In the genomic region with DNA sequence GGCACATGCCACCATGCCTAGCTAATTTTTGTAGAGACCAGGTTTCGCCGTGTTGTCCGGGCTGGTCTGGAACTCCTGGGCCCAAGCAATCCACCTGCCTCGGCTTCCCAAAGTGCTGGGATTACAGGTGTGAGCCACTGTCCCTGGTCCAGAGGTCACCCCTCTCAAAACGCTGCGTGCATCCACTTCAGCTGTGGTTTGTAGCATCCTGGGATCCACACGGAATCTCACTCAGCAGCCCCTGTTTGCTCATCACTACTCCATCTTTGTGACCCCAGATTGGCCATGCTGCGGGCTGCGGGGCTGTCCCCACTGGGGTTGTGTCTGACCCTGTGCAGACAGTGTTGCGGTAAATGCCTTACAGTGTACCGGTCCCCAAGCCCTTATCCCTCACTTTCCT, we compare ENCODE assay signal across 14 cellular contexts. TPM values are rescaled to one million over a fixed set of nuclear protein-coding genes. Genes with fewer than 3 reads are reported as not detected.
DNase-seq lines count a peak whose midpoint lies in the region; ATAC-seq, FAIRE-seq and TF ChIP-seq lines count a peak whose summit lies in the region.
"Had no signal": no experiment of that assay in that cellular context is flagged by ENCODE, and none has a peak within 500 bp of the region (broad histone marks: within the 10 kb centered on the region; RNA-seq: fewer than 3 reads in every experiment).

No MANE protein-coding gene starts in this region.

- H3K27me3 ChIP-seq in H1 (replicated peaks in 1 of 4; ENCODE audit: control insufficient read depth in 3 of 4, extremely low read depth in 1 of 4, insufficient read depth in 3 of 4, low read length in 3 of 4) (peaks cover 0 to 9% (median 7%) of the 10 kb centered on the region in 4 experiments; a peak in 5 of 7 replicates), rectal smooth muscle tissue (ENCODE audit: control insufficient read depth, insufficient read depth, low read length) (no peaks in the 10 kb centered on the region)

- H3K9me3 ChIP-seq in KOPT-K1 (ENCODE audit: insufficient read depth, low read length, poor library complexity, severe bottlenecking) (no peaks in the 10 kb centered on the region), H1 (ENCODE audit: insufficient read depth in 2 of 2, low read depth in 1 of 2, low read length in 1 of 2) (no peaks in the 10 kb centered on the region)

- peak overlapping the region; percentile 56 for H3K27ac Mint-ChIP-seq in T-helper 1 cell treated with Interleukin-12 subunit alpha and Interleukin-12 subunit beta and Interleukin-4 antibody, amounts not matched to agents 30 μg/mL and 1 μg/mL, for 36 hours

- H4K20me1 ChIP-seq in H1 (replicated peaks in 1 of 2; ENCODE audit: control insufficient read depth in 1 of 2, insufficient read depth in 2 of 2, low read length in 2 of 2): peaks cover 4 to 19% of the 10 kb centered on the region in 2 experiments

- TF ChIP-seq CTCF in H1 (IDR thresholded peaks at IDR 0.05; ENCODE audit: control extremely low read depth in 1 of 3, insufficient read depth in 1 of 3, low read depth in 1 of 3, low read length in 3 of 3): no peak

- H3K36me3 Mint-ChIP-seq in T-helper 1 cell treated with Interleukin-12 subunit alpha and Interleukin-12 subunit beta and Interleukin-4 antibody, amounts not matched to agents 30 μg/mL and 1 μg/mL, for 36 hours (ENCODE audit: low read depth): peaks cover 18% of the 10 kb centered on the region

- no peak overlapping the region for H3K56ac ChIP-seq in H1 (replicated peaks; ENCODE audit: insufficient read length, low read depth, low read length)

- CTCF ChIA-PET in H1 (lab: Charles Lee; ENCODE audit: partially characterized antibody): interaction anchor here (1.4 to 3.1 kb wide), 6 partner anchors 13 to 92 kb away, joined by 3 to 11 read pairs (median 7); no protein-coding TSS in a partner anchor

- no peak for TF ChIP-seq EP300 in H1 (IDR thresholded peaks at IDR 0.05; ENCODE audit: borderline replicate concordance in 1 of 2, low read depth in 2 of 2, low read length in 2 of 2)

- H2BK120ac ChIP-seq in H1 (replicated peaks; ENCODE audit: low read depth, low read length): no peak overlapping the region

- 89% methylated on average over 11 of the region's 11 CpGs; no CpG with 5 or more reads in 1 of the 2 experiments for WGBS in H1 (ENCODE audit: extremely low coverage in 1 of 2, insufficient coverage in 1 of 2, insufficient read length in 1 of 2, insufficient replicate concordance in 2 of 2, low coverage in 1 of 2, low lambda C conversion rate in 2 of 2, missing lambda C conversion rate in 1 of 2), 2 experiments

- H2BK5ac ChIP-seq in H1 (ENCODE audit: low read depth, low read length): no peak overlapping the region

- H3K9me3 Mint-ChIP-seq in T-helper 1 cell treated with Interleukin-12 subunit alpha and Interleukin-12 subunit beta and Interleukin-4 antibody, amounts not matched to agents 30 μg/mL and 1 μg/mL, for 36 hours: no peaks in the 10 kb centered on the region

- H2BK15ac ChIP-seq in H1 (ENCODE audit: low read length): 0 out of 2 replicates have a peak overlapping the region, but pooled peaks have one; percentile 8

- no peak overlapping the region for H3K23ac ChIP-seq in H1 (ENCODE audit: insufficient read length)

- peaks cover 8% of the 10 kb centered on the region for H3K79me1 ChIP-seq in H1 (ENCODE audit: low read depth, low read length)

- H4K8ac ChIP-seq in H1 (ENCODE audit: extremely low read depth, insufficient read depth, low read length): no peak overlapping the region

- H3K4ac ChIP-seq in H1 (replicated peaks; ENCODE audit: insufficient read length, low read depth, low read length): no peak overlapping the region

- no peak overlapping the region for H3K18ac ChIP-seq in H1 (ENCODE audit: extremely low read depth, low read length)

- H3K14ac ChIP-seq in H1 (ENCODE audit: insufficient read length): no peak overlapping the region

- no peak overlapping the region for H2AK5ac ChIP-seq in H1 (ENCODE audit: low read depth, low read length)

- H3K27ac ChIP-seq in KOPT-K1 (ENCODE audit: low read depth, low read length, poor library complexity, severe bottlenecking): peak overlapping the region; percentile 47
- H3K27ac ChIP-seq in H1 (ENCODE audit: low read depth, low read length): no peak overlapping the region
- H3K27ac ChIP-seq in rectal smooth muscle tissue (ENCODE audit: low read depth, low read length): peak overlapping the region; percentile 81
- H3K27ac ChIP-seq: 22Rv1, SK-N-MC had no signal

- POLR2A ChIA-PET in H1 (lab: Charles Lee; ENCODE audit: partially characterized antibody): interaction anchor here (0.9 to 1.3 kb wide), 2 partner anchors 10 to 19 kb away, joined by 3 to 4 read pairs; no protein-coding TSS in a partner anchor

- H2BK12ac ChIP-seq in H1 (ENCODE audit: low read depth, low read length): 0 out of 2 replicates have a peak overlapping the region, but pooled peaks have one; percentile 33

- H2BK20ac ChIP-seq in H1 (ENCODE audit: low read length): no peak overlapping the region

- H3K9ac ChIP-seq in H1 (replicated peaks in 1 of 4; ENCODE audit: extremely low read depth in 1 of 4, low read depth in 3 of 4, low read length in 3 of 4) (no peak overlapping the region), rectal smooth muscle tissue (ENCODE audit: low read length) (no peak overlapping the region)

- FAIRE-seq in H1 (lab: Jason Lieb, UNC): no peak
- FAIRE-seq: colon had no signal

- peaks cover 6% of the 10 kb centered on the region; the same call in 1 of the 2 replicates for H3K23me2 ChIP-seq in H1 (ENCODE audit: low read depth, low read length)

- DNase-seq in T-helper 1 cell (no peak), H1 (ENCODE audit: low read depth in 1 of 2, low spot score in 2 of 2) (no peak), CD1c-positive myeloid dendritic cell (ENCODE audit: extremely low spot score) (no peak)
- no peak for DNase-seq in effector CD4-positive, alpha-beta T cell
- DNase-seq: activated CD4-positive, CD25-positive, alpha-beta regulatory T cell; NCI-H187 treated with DMSO at 0.1 percent for 48 hours had no signal

- H2AFZ ChIP-seq in H1 (ENCODE audit: low read length): no peak overlapping the region

- no peak overlapping the region for H4K91ac ChIP-seq in H1 (replicated peaks; ENCODE audit: insufficient read length, low read length)

- H3K4me1 ChIP-seq in H1 (replicated peaks in 1 of 4; ENCODE audit: control insufficient read depth in 3 of 4, insufficient read depth in 4 of 4, low read length in 3 of 4): peaks cover 0 to 34% (median 21%) of the 10 kb centered on the region in 4 experiments; a peak in 6 of 7 replicates
- peaks cover 32% of the 10 kb centered on the region for H3K4me1 ChIP-seq in rectal smooth muscle tissue (ENCODE audit: control insufficient read depth, insufficient read depth, low read length)

- H3K4me3 Mint-ChIP-seq in T-helper 1 cell treated with Interleukin-12 subunit alpha and Interleukin-12 subunit beta and Interleukin-4 antibody, amounts not matched to agents 30 μg/mL and 1 μg/mL, for 36 hours: peak overlapping the region; percentile 92

- peaks cover 0 to 40% of the 10 kb centered on the region in 2 experiments; a peak in 2 of 4 replicates for H3K79me2 ChIP-seq in H1 (ENCODE audit: control insufficient read depth in 1 of 2, insufficient read depth in 2 of 2, low read length in 2 of 2)

- ATAC-seq in HG02571 (IDR thresholded peaks at IDR 0.05; ENCODE audit: unreplicated experiment): no peak
- ATAC-seq: esophagus mucosa had no signal

- H3K4me1 Mint-ChIP-seq in T-helper 1 cell treated with Interleukin-12 subunit alpha and Interleukin-12 subunit beta and Interleukin-4 antibody, amounts not matched to agents 30 μg/mL and 1 μg/mL, for 36 hours (ENCODE audit: low read depth): peaks cover 60% of the 10 kb centered on the region

- H3K36me3 ChIP-seq in KOPT-K1 (ENCODE audit: insufficient read depth, low read length) (no peaks in the 10 kb centered on the region), H1 (ENCODE audit: control insufficient read depth in 2 of 4, insufficient read depth in 4 of 4, low read length in 3 of 4) (no peaks in the 10 kb centered on the region), rectal smooth muscle tissue (ENCODE audit: control insufficient read depth, insufficient read depth, low read length) (no peaks in the 10 kb centered on the region)

- H4K5ac ChIP-seq in H1 (ENCODE audit: insufficient read length, low read depth, low read length): no peak overlapping the region

- TF ChIP-seq RAD21 in H1 (IDR thresholded peaks at IDR 0.05 in 1 of 2, conservative IDR thresholded peaks at IDR 0.05 in 1 of 2; ENCODE audit: low read depth in 2 of 2, low read length in 2 of 2): no peak

- H3K4me2 ChIP-seq in H1 (ENCODE audit: insufficient read depth in 1 of 2, low read depth in 2 of 2, low read length in 2 of 2): no peak overlapping the region

- H3K27me3 Mint-ChIP-seq in T-helper 1 cell treated with Interleukin-12 subunit alpha and Interleukin-12 subunit beta and Interleukin-4 antibody, amounts not matched to agents 30 μg/mL and 1 μg/mL, for 36 hours (ENCODE audit: low read depth): peaks cover 4% of the 10 kb centered on the region

- TF ChIP-seq POLR2A in H1 (IDR thresholded peaks at IDR 0.05; ENCODE audit: control extremely low read depth in 1 of 2, low read depth in 2 of 2, low read length in 2 of 2): no peak

- H3K4me3 ChIP-seq in H1 (ENCODE audit: extremely low read depth in 1 of 4, insufficient read depth in 2 of 4, low read depth in 3 of 4, low read length in 4 of 4) (no peak overlapping the region), rectal smooth muscle tissue (ENCODE audit: low read length) (peak overlapping the region; percentile 49)
- H3K4me3 ChIP-seq: SK-N-MC had no signal

TF ChIP-seq in H1, 55 proteins besides CTCF, POLR2A, EP300 and RAD21:
- no peak for TF ChIP-seq NRF1 (IDR thresholded peaks at IDR 0.05; ENCODE audit: low read depth, low read length)
- TF ChIP-seq CHD2 (IDR thresholded peaks at IDR 0.05; ENCODE audit: low read length): no peak
- TF ChIP-seq MAFK (IDR thresholded peaks at IDR 0.05; ENCODE audit: low read depth, low read length): no peak
- no peak for TF ChIP-seq NANOG (IDR thresholded peaks at IDR 0.05; ENCODE audit: insufficient read depth, low read depth, low read length, poor library complexity, severe bottlenecking)

RNA-seq across cellular contexts. Expression of a gene that starts 3.5 kb away (rescaled TPM):
- 25.5 and 27.5 TPM in 2 replicates for total RNA-seq in H1 (2021; fragmentation: NEBNext Ultra II Directional; extraction: Animal tissue kit (Norgen Biotek cat#: 25700))
- polyA plus RNA-seq in H1 (2011; rRNA removed): 16.8 and 19.7 TPM in 2 replicates
- 15.9 TPM for polyA plus RNA-seq in H1 (2011; cell fraction: cytosol; rRNA removed)
- 12.0 TPM for polyA plus RNA-seq in H1 (2011; cell fraction: nucleus; rRNA removed)
- polyA plus RNA-seq in H1 (2012, experiment 1 of 2): 16.0 to 19.8 TPM (median 18.0 TPM) in 4 replicates
- polyA plus RNA-seq in H1 (2012, experiment 2 of 2): 19.3 TPM
- 15.4 TPM for polyA plus RNA-seq in H1 (2013, experiment 1 of 2)
- polyA plus RNA-seq in H1 (2013, experiment 2 of 2): 14.7 TPM
- 21.6 and 22.1 TPM in 2 replicates for polyA minus RNA-seq in H1 (2011; rRNA and poly(A)+ RNA removed)
- 12.3 TPM for polyA minus RNA-seq in H1 (2011; cell fraction: cytosol; rRNA and poly(A)+ RNA removed)
- 12.1 TPM for polyA minus RNA-seq in H1 (2011; cell fraction: nucleus; rRNA and poly(A)+ RNA removed)
